14 cellular contexts compared by ENCODE assay signal in genomic region chr5:94157704-94158608, GRCh38.
"Had no signal": no experiment of that assay in that cellular context is flagged by ENCODE, and none has a peak within 500 bp of the region (broad histone marks: within the 10 kb centered on the region; RNA-seq: fewer than 3 reads in every experiment).

No MANE protein-coding gene starts in this region.

- H3K27me3 ChIP-seq: transverse colon had no signal

- H3K36me3 Mint-ChIP-seq: naive thymus-derived CD8-positive, alpha-beta T cell; stimulated activated naive B cell treated with anti-CD40 and anti-IgM and Interleukin-4, amounts not matched to agents 10 μg/mL and 1 μg/mL and 100 μg/mL, for 72 hours had no signal

- DNase-seq: activated CD4-positive, alpha-beta T cell treated with anti-CD3 and anti-CD28 coated beads for 1 hour; activated CD4-positive, alpha-beta T cell treated with anti-CD3 and anti-CD28 coated beads, Interleukin-2, amount 50 U/mL, for 48 hours; activated naive CD4-positive, alpha-beta T cell treated with Interleukin-2 at 50 U/mL for 16 hours; anterior cingulate cortex; dermis blood vessel endothelial cell; hypothalamus; left ventricle myocardium inferior; naive thymus-derived CD8-positive, alpha-beta T cell; posterior cingulate gyrus; retina; stimulated activated naive B cell treated with anti-CD40 and anti-IgM and Interleukin-4, amounts not matched to agents 10 μg/mL and 1 μg/mL and 100 μg/mL, for 72 hours; substantia nigra; transverse colon had no signal

- H3K27ac Mint-ChIP-seq: activated T-helper 17 cell treated with anti-CD3 and anti-CD28 coated beads, Interleukin-2, amount 50 U/mL, for 72 hours; stimulated activated naive B cell treated with anti-CD40 and anti-IgM and Interleukin-4, amounts not matched to agents 10 μg/mL and 1 μg/mL and 100 μg/mL, for 72 hours had no signal

- H3K9me3 Mint-ChIP-seq: activated T-helper 17 cell treated with anti-CD3 and anti-CD28 coated beads, Interleukin-2, amount 50 U/mL, for 72 hours; naive thymus-derived CD8-positive, alpha-beta T cell; stimulated activated naive B cell treated with anti-CD40 and anti-IgM and Interleukin-4, amounts not matched to agents 10 μg/mL and 1 μg/mL and 100 μg/mL, for 72 hours had no signal

- H3K4me1 Mint-ChIP-seq: activated T-helper 17 cell treated with anti-CD3 and anti-CD28 coated beads, Interleukin-2, amount 50 U/mL, for 72 hours; naive thymus-derived CD8-positive, alpha-beta T cell had no signal

- H3K4me3 Mint-ChIP-seq: activated T-helper 17 cell treated with anti-CD3 and anti-CD28 coated beads, Interleukin-2, amount 50 U/mL, for 72 hours; naive thymus-derived CD8-positive, alpha-beta T cell; stimulated activated naive B cell treated with anti-CD40 and anti-IgM and Interleukin-4, amounts not matched to agents 10 μg/mL and 1 μg/mL and 100 μg/mL, for 72 hours had no signal

- H3K27ac ChIP-seq: left ventricle myocardium inferior, transverse colon had no signal

- H3K4me3 ChIP-seq: left ventricle myocardium inferior, transverse colon had no signal

- H3K4me1 ChIP-seq: left ventricle myocardium inferior, transverse colon had no signal

- H3K36me3 ChIP-seq: left ventricle myocardium inferior, transverse colon had no signal

- ATAC-seq: activated T-helper 17 cell treated with anti-CD3 and anti-CD28 coated beads, Interleukin-2, amount 50 U/mL, for 72 hours; naive thymus-derived CD8-positive, alpha-beta T cell; stimulated activated naive B cell treated with anti-CD40 and anti-IgM and Interleukin-4, amounts not matched to agents 10 μg/mL and 1 μg/mL and 100 μg/mL, for 72 hours had no signal

- H3K27me3 Mint-ChIP-seq: activated T-helper 17 cell treated with anti-CD3 and anti-CD28 coated beads, Interleukin-2, amount 50 U/mL, for 72 hours; stimulated activated naive B cell treated with anti-CD40 and anti-IgM and Interleukin-4, amounts not matched to agents 10 μg/mL and 1 μg/mL and 100 μg/mL, for 72 hours had no signal

- H3K9me3 ChIP-seq: left ventricle myocardium inferior, transverse colon had no signal
